ENCODE assay signal across 14 cellular contexts in the genomic region with DNA sequence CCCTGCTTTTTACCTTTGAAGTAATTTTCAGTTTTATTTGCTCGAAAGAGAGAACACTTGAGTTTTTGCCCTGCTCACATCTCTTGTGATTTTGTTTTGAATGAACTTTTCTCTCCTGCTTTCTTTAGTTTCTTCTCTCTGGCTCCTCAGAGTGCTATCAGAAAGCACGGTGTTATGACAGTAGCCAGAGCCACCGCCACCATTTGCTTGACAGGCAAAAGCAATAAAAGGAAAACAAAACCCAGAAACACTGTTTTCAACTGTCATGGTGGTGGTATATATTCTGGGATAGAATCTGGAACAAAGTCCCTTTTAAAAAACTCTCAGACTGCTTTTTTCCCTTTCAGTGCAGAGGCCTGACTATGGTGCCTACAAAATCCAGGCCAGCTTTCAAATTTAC. TPM values are rescaled to one million over a fixed set of nuclear protein-coding genes. Genes with fewer than 3 reads are reported as not detected.
DNase-seq lines count a peak whose midpoint lies in the region; ATAC-seq and TF ChIP-seq lines count a peak whose summit lies in the region.
"Had no signal": no experiment of that assay in that cellular context is flagged by ENCODE, and none has a peak within 500 bp of the region (broad histone marks: within the 10 kb centered on the region; RNA-seq: fewer than 3 reads in every experiment).

No MANE protein-coding gene starts in this region.

- no peaks in the 10 kb centered on the region for H3K79me2 ChIP-seq in trophoblast cell (ENCODE audit: control insufficient read depth, insufficient read depth, low read length, poor library complexity)

- no peak overlapping the region for H4K91ac ChIP-seq in trophoblast cell (ENCODE audit: low read depth, low read length)

- H3K4ac ChIP-seq in trophoblast cell (ENCODE audit: low read depth, low read length) = no peak overlapping the region

- H3K23ac ChIP-seq in trophoblast cell (ENCODE audit: low read length) = no peak overlapping the region

- H2BK120ac ChIP-seq in trophoblast cell (ENCODE audit: insufficient read depth, low read length, poor library complexity) = no peak overlapping the region

- no peak overlapping the region for H2AFZ ChIP-seq in trophoblast cell (ENCODE audit: insufficient read depth, low read length, poor library complexity)
- H2AFZ ChIP-seq: GM23248 had no signal

- ATAC-seq in left ventricle myocardium superior (no peak), upper lobe of right lung (no peak), HG02623 (IDR thresholded peaks at IDR 0.05; ENCODE audit: unreplicated experiment) (no peak)

- no peak overlapping the region for H4K8ac ChIP-seq in trophoblast cell (ENCODE audit: low read depth, low read length)

- H2BK5ac ChIP-seq in trophoblast cell (ENCODE audit: low read depth, low read length, poor library complexity) = no peak overlapping the region

- DNase-seq in left ventricle myocardium inferior (peak; percentile 11), left ventricle myocardium superior (no peak), trophoblast cell (no peak), transverse colon (no peak), upper lobe of right lung (no peak), NCI-H526 treated with DMSO at 0.1 percent for 48 hours (lab: John Stamatoyannopoulos, UW) (no peak)
- DNase-seq: 8988T; AML-193; Caco-2; CD8-positive, alpha-beta memory T cell; GM23248 had no signal

- in situ Hi-C loops in transverse colon (cut with MboI; ENCODE audit: low pct_ligation_motif_present in 1 of 4, low pct_unique_long_range_greater_than_20kb in 1 of 4, low sequenced_read_pairs in 3 of 4) = no loop called here

- no peak overlapping the region for H3K4me3 ChIP-seq in left ventricle myocardium inferior
- H3K4me3 ChIP-seq in mesodermal cell (ENCODE audit: extremely low read depth, insufficient read depth, low read length, poor library complexity, severe bottlenecking) = no peak overlapping the region
- no peak overlapping the region for H3K4me3 ChIP-seq in trophoblast cell (ENCODE audit: low read depth, low read length)
- H3K4me3 ChIP-seq in transverse colon = no peak overlapping the region
- no peak overlapping the region for H3K4me3 ChIP-seq in upper lobe of right lung
- H3K4me3 ChIP-seq: BLaER1, GM23248 had no signal

- WGBS in mesodermal cell (ENCODE audit: insufficient coverage in 2 of 2), 2 experiments = 90 to 100% methylated on average over 1 of the region's 3 CpGs
- no CpG with 5 or more reads among the region's 3 CpGs for WGBS in trophoblast cell (ENCODE audit: extremely low coverage, insufficient coverage, insufficient read length)
- 75 to 90% methylated on average over 3 of the region's 3 CpGs for WGBS in transverse colon (ENCODE audit: low coverage in 1 of 2), 2 donors

- H3K4me1 ChIP-seq in left ventricle myocardium inferior (peaks cover 3% of the 10 kb centered on the region), mesodermal cell (ENCODE audit: control insufficient read depth, insufficient read depth, low read length, poor library complexity, severe bottlenecking) (no peaks in the 10 kb centered on the region), trophoblast cell (ENCODE audit: control insufficient read depth in 1 of 2, insufficient read depth in 2 of 2, low read length in 2 of 2) (no peaks in the 10 kb centered on the region), transverse colon (peaks cover 0 to 8% (median 0%) of the 10 kb centered on the region in 4 donors), upper lobe of right lung (no peaks in the 10 kb centered on the region)
- H3K4me1 ChIP-seq: Caco-2 had no signal

- no peak overlapping the region for H4K12ac ChIP-seq in trophoblast cell (ENCODE audit: low read depth, low read length)

- TF ChIP-seq CTCF in left ventricle myocardium inferior (IDR thresholded peaks at IDR 0.05; ENCODE audit: borderline replicate concordance) = no peak
- no peak for TF ChIP-seq CTCF in transverse colon (IDR thresholded peaks at IDR 0.05)
- TF ChIP-seq CTCF in upper lobe of right lung (IDR thresholded peaks at IDR 0.05) = no peak

- no peak for TF ChIP-seq EP300 in transverse colon (IDR thresholded peaks at IDR 0.05; ENCODE audit: low read depth)

- H2BK12ac ChIP-seq in trophoblast cell (ENCODE audit: low read length) = no peak overlapping the region

- no peaks in the 10 kb centered on the region for H3K9me3 ChIP-seq in left ventricle myocardium inferior (replicated peaks)
- H3K9me3 ChIP-seq in mesodermal cell (ENCODE audit: control insufficient read depth, low read length) = no peaks in the 10 kb centered on the region
- H3K9me3 ChIP-seq in trophoblast cell (ENCODE audit: insufficient read depth, low read depth, low read length) = peaks cover 2% of the 10 kb centered on the region
- H3K9me3 ChIP-seq in transverse colon = no peaks in the 10 kb centered on the region
- H3K9me3 ChIP-seq in upper lobe of right lung = no peaks in the 10 kb centered on the region
- H3K9me3 ChIP-seq: Caco-2 had no signal

- H3K4me2 ChIP-seq in trophoblast cell (ENCODE audit: low read length) = no peak overlapping the region
- H3K4me2 ChIP-seq: BLaER1 had no signal

- H3K14ac ChIP-seq in trophoblast cell (ENCODE audit: low read length) = no peak overlapping the region

- no peak overlapping the region for H2AK5ac ChIP-seq in trophoblast cell (ENCODE audit: low read length)

- H3K79me1 ChIP-seq in trophoblast cell (ENCODE audit: low read length) = peaks cover 12% of the 10 kb centered on the region

- no peak overlapping the region for H3K18ac ChIP-seq in trophoblast cell (ENCODE audit: low read length)

- peaks cover 6% of the 10 kb centered on the region for H3K36me3 ChIP-seq in left ventricle myocardium inferior
- no peaks in the 10 kb centered on the region for H3K36me3 ChIP-seq in mesodermal cell (ENCODE audit: control insufficient read depth, insufficient read depth, low read length)
- peaks cover 2 to 3% of the 10 kb centered on the region in 2 experiments for H3K36me3 ChIP-seq in trophoblast cell (ENCODE audit: control insufficient read depth in 1 of 2, insufficient read depth in 2 of 2, low read length in 2 of 2)
- H3K36me3 ChIP-seq in transverse colon = no peaks in the 10 kb centered on the region
- no peaks in the 10 kb centered on the region for H3K36me3 ChIP-seq in upper lobe of right lung
- H3K36me3 ChIP-seq: BLaER1 had no signal

- H3K27ac ChIP-seq in left ventricle myocardium inferior (replicated peaks) (no peak overlapping the region), mesodermal cell (ENCODE audit: low read depth, low read length, severe bottlenecking) (peak overlapping the region; percentile 66), trophoblast cell (ENCODE audit: low read depth, low read length) (peak overlapping the region; percentile 92), transverse colon (peak overlapping the region; percentile 21 to 69 (median 59)), upper lobe of right lung (no peak overlapping the region)
- H3K27ac ChIP-seq: BLaER1, GM23248 had no signal

- no peaks in the 10 kb centered on the region for H3K27me3 ChIP-seq in left ventricle myocardium inferior (ENCODE audit: low read depth)
- peaks cover 2% of the 10 kb centered on the region for H3K27me3 ChIP-seq in trophoblast cell (ENCODE audit: insufficient read depth, low read length)
- H3K27me3 ChIP-seq in transverse colon = no peaks in the 10 kb centered on the region
- no peaks in the 10 kb centered on the region for H3K27me3 ChIP-seq in upper lobe of right lung
- H3K27me3 ChIP-seq: BLaER1 had no signal

- intact Hi-C loops in left ventricle myocardium inferior (cut with micrococcal nuclease) (no loop called here), left ventricle myocardium superior (cut with micrococcal nuclease) (no loop called here), transverse colon (cut with DNase I; ENCODE audit: low total_unique reads) (no loop called here), upper lobe of right lung (cut with DNase I) (no loop called here)

- TF ChIP-seq POLR2A in transverse colon (IDR thresholded peaks at IDR 0.05) = no peak

- no peak overlapping the region for H3K9ac ChIP-seq in trophoblast cell (ENCODE audit: low read length)
- H3K9ac ChIP-seq: BLaER1, GM23248 had no signal

RNA-seq across cellular contexts. Expression of a gene that starts 37.4 kb away (rescaled TPM):
- total RNA-seq in left ventricle myocardium inferior (not detected), left ventricle myocardium superior (not detected), transverse colon (not detected), upper lobe of right lung (not detected)
- polyA plus RNA-seq in mesodermal cell (2013, experiment 1 of 2) = not detected
- polyA plus RNA-seq in mesodermal cell (2013, experiment 2 of 2) = not detected
- not detected in 2 replicates for polyA plus RNA-seq in trophoblast cell (2013)
- total RNA-seq: Caco-2; CD8-positive, alpha-beta memory T cell; GM23248 had no signal
- polyA plus RNA-seq: CD8-positive, alpha-beta memory T cell; GM23248 had no signal

RNA-seq across cellular contexts. Expression of a gene that starts 41.2 kb away (rescaled TPM):
- total RNA-seq in left ventricle myocardium inferior (50.1 TPM), left ventricle myocardium superior (44.6 TPM), transverse colon (10 to 100 TPM; 11.5 to 76.3 (median 16.0) TPM), upper lobe of right lung (12.3 TPM)
- 47.9 TPM for polyA plus RNA-seq in mesodermal cell (2013, experiment 1 of 2)
- polyA plus RNA-seq in mesodermal cell (2013, experiment 2 of 2) = 50.5 TPM
- polyA plus RNA-seq in trophoblast cell (2013) = 30.1 and 30.6 TPM in 2 replicates

Comparison
In these comparisons a context has a peak if more than half of its experiments do, and no peak if none do; other contexts are left out.
1. H3K27ac ChIP-seq: peak in mesodermal cell (single experiment), trophoblast cell (single experiment) and transverse colon (4 of 4); none in left ventricle myocardium inferior (single experiment) and upper lobe of right lung (single experiment).